In the genomic region with DNA sequence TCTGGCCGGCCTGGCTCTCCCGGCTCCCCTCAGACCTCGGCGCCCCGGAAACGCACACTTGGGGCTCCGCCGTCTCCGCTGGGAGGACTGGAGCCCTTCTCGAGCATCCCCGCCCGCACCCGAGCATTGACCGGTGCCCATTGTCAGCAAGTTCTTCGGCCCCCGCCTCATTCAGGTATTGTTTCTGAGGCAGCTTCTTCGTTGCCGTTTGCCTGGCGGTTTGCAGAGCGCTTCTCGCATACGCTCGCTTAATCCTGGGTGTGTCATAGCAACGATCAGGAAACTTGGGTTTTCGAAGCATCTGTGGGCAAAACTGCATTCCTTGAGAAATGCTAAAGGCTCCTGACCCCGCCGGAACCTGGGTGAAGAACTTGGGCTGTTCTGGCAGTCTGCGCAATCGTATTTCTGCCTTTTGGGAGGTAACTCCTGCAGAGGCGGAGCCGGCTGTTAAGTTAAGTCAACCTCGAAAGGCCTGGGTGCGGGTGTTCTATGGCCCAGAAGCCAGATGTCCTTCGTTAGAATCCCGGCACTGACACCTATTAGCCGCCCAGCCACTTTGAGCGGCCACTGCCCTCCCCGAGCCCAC, we compare ENCODE assay signal across 7 cellular contexts. TPM values are rescaled to one million over a fixed set of nuclear protein-coding genes. Genes with fewer than 3 reads are reported as not detected.
A peak's percentile ranks its signal among the peaks of the same experiment; 100 is the strongest.
DNase-seq lines count a peak whose midpoint lies in the region; ATAC-seq and TF ChIP-seq lines count a peak whose summit lies in the region.

No MANE protein-coding gene starts in this region.

- H3K27ac Mint-ChIP-seq in HFFc6, result peak overlapping the region; percentile 79
- peak overlapping the region; percentile 75 for H3K27ac Mint-ChIP-seq in activated CD4-positive, alpha-beta T cell treated with anti-CD3 and anti-CD28 coated beads for 36 hours
- H3K27ac Mint-ChIP-seq in stimulated activated naive B cell treated with anti-CD40 and anti-IgM and Interleukin-4, amounts not matched to agents 10 μg/mL and 1 μg/mL and 100 μg/mL, for 72 hours, result peak overlapping the region; percentile 38

- CTCF ChIA-PET in activated CD4-positive, alpha-beta T cell treated with anti-CD3 and anti-CD28 coated beads for 36 hours (lab: Charles Lee), result no interaction called here

- POLR2A ChIA-PET in activated CD4-positive, alpha-beta T cell treated with anti-CD3 and anti-CD28 coated beads for 36 hours (lab: Charles Lee), result no interaction called here

- no peaks in the 10 kb centered on the region for H3K9me3 Mint-ChIP-seq in HFFc6
- no peaks in the 10 kb centered on the region for H3K9me3 Mint-ChIP-seq in activated CD4-positive, alpha-beta T cell treated with anti-CD3 and anti-CD28 coated beads for 36 hours (ENCODE audit: low read depth)
- H3K9me3 Mint-ChIP-seq in stimulated activated naive B cell treated with anti-CD40 and anti-IgM and Interleukin-4, amounts not matched to agents 10 μg/mL and 1 μg/mL and 100 μg/mL, for 72 hours, result peaks cover 0 to 4% of the 10 kb centered on the region in 2 donors

- intact Hi-C loops in activated CD4-positive, alpha-beta T cell treated with anti-CD3 and anti-CD28 coated beads for 36 hours (cut with DNase I, micrococcal nuclease), result loop anchor here (1.0 to 5.0 kb wide), 8 partner anchors 27 to 1207 kb away; partner anchors contain the start of genes PAPOLA (in 2 of the 2), C14orf132 (in 1 of the 2), DICER1 (in 1 of the 2) and SYNE3 (in 1 of the 2)

- H3K4me3 Mint-ChIP-seq in HFFc6, result peak overlapping the region; percentile 98
- peak overlapping the region; percentile 86 for H3K4me3 Mint-ChIP-seq in activated CD4-positive, alpha-beta T cell treated with anti-CD3 and anti-CD28 coated beads for 36 hours
- H3K4me3 Mint-ChIP-seq in stimulated activated naive B cell treated with anti-CD40 and anti-IgM and Interleukin-4, amounts not matched to agents 10 μg/mL and 1 μg/mL and 100 μg/mL, for 72 hours, result peak overlapping the region; percentile 81 to 91

- H3K36me3 Mint-ChIP-seq in HFFc6 (ENCODE audit: low read depth), result peaks cover 12% of the 10 kb centered on the region
- peaks cover 12% of the 10 kb centered on the region for H3K36me3 Mint-ChIP-seq in activated CD4-positive, alpha-beta T cell treated with anti-CD3 and anti-CD28 coated beads for 36 hours (ENCODE audit: low read depth)
- peaks cover 5 to 14% of the 10 kb centered on the region in 2 donors for H3K36me3 Mint-ChIP-seq in stimulated activated naive B cell treated with anti-CD40 and anti-IgM and Interleukin-4, amounts not matched to agents 10 μg/mL and 1 μg/mL and 100 μg/mL, for 72 hours

- peak overlapping the region; percentile 86 for H3K4me3 ChIP-seq in epithelial cell of esophagus (ENCODE audit: low read length)

- TF ChIP-seq CTCF in GM13977 (IDR thresholded peaks at IDR 0.05; ENCODE audit: extremely low read depth, insufficient read depth, missing control alignments) (no peak), HFFc6 (IDR thresholded peaks at IDR 0.05) (no peak), epithelial cell of esophagus (IDR thresholded peaks at IDR 0.05; ENCODE audit: insufficient read depth, low read depth, low read length, missing control alignments) (no peak)

- H3K4me1 Mint-ChIP-seq in HFFc6 (ENCODE audit: low read depth), result peaks cover 53% of the 10 kb centered on the region
- peaks cover 58% of the 10 kb centered on the region for H3K4me1 Mint-ChIP-seq in activated CD4-positive, alpha-beta T cell treated with anti-CD3 and anti-CD28 coated beads for 36 hours
- peaks cover 23 to 57% of the 10 kb centered on the region in 2 donors for H3K4me1 Mint-ChIP-seq in stimulated activated naive B cell treated with anti-CD40 and anti-IgM and Interleukin-4, amounts not matched to agents 10 μg/mL and 1 μg/mL and 100 μg/mL, for 72 hours

- in situ Hi-C loops in GM13977 (cut with MboI; ENCODE audit: low pct_unique_long_range_greater_than_20kb, low sequenced_read_pairs, unreplicated experiment), result no loop called here

- H3K27me3 Mint-ChIP-seq in HFFc6 (ENCODE audit: insufficient read depth), result peaks cover 2% of the 10 kb centered on the region; the same call in 1 of the 2 replicates
- no peaks in the 10 kb centered on the region for H3K27me3 Mint-ChIP-seq in activated CD4-positive, alpha-beta T cell treated with anti-CD3 and anti-CD28 coated beads for 36 hours
- no peaks in the 10 kb centered on the region for H3K27me3 Mint-ChIP-seq in stimulated activated naive B cell treated with anti-CD40 and anti-IgM and Interleukin-4, amounts not matched to agents 10 μg/mL and 1 μg/mL and 100 μg/mL, for 72 hours

- DNase-seq in GM13977 (ENCODE audit: low spot score), result peak; percentile 42
- DNase-seq in HFFc6, result peak; percentile 51
- peak; percentile 41 for DNase-seq in NCI-H146 (lab: John Stamatoyannopoulos, UW)
- peak; percentile 59 for DNase-seq in activated CD4-positive, alpha-beta T cell treated with anti-CD3 and anti-CD28 coated beads for 36 hours
- DNase-seq in epithelial cell of esophagus (ENCODE audit: low read depth), result peak; percentile 68
- DNase-seq in mucosa of gallbladder (ENCODE audit: low spot score), result peak; percentile 32
- DNase-seq in stimulated activated naive B cell treated with anti-CD40 and anti-IgM and Interleukin-4, amounts not matched to agents 10 μg/mL and 1 μg/mL and 100 μg/mL, for 72 hours, result no peak

- peak; percentile 7 for ATAC-seq in activated CD4-positive, alpha-beta T cell treated with anti-CD3 and anti-CD28 coated beads for 36 hours
- ATAC-seq in stimulated activated naive B cell treated with anti-CD40 and anti-IgM and Interleukin-4, amounts not matched to agents 10 μg/mL and 1 μg/mL and 100 μg/mL, for 72 hours (replicated peaks), result peak; percentile 33 to 37

RNA-seq across cellular contexts. Expression of gene GSKIP, which starts 0.5 kb away (rescaled TPM):
- 10 to 100 TPM; 23.1 to 37.3 (median 27.2) TPM for total RNA-seq in HFFc6 (2021; fragmentation: NEBNext Ultra II Directional; extraction: Animal tissue kit (Norgen Biotek cat#: 25700))
- total RNA-seq in activated CD4-positive, alpha-beta T cell treated with anti-CD3 and anti-CD28 coated beads for 36 hours, result 10 to 100 TPM; 12.1 to 20.7 TPM
- total RNA-seq in mucosa of gallbladder, result 22.7 TPM

RNA-seq across cellular contexts. Expression of gene ATG2B, which starts 0.7 kb away (rescaled TPM):
- 10 to 100 TPM; 13.1 to 17.7 (median 15.9) TPM for total RNA-seq in HFFc6 (2021; fragmentation: NEBNext Ultra II Directional; extraction: Animal tissue kit (Norgen Biotek cat#: 25700))
- 10 to 100 TPM; 13.5 to 17.6 TPM for total RNA-seq in activated CD4-positive, alpha-beta T cell treated with anti-CD3 and anti-CD28 coated beads for 36 hours
- 24.5 TPM for total RNA-seq in mucosa of gallbladder

RNA-seq across cellular contexts. Expression of gene AK7, which starts 28.1 kb away (rescaled TPM):
- total RNA-seq in HFFc6 (2021; fragmentation: NEBNext Ultra II Directional; extraction: Animal tissue kit (Norgen Biotek cat#: 25700)), result not detected
- 1 to 10 TPM; 2.1 to 2.7 TPM for total RNA-seq in activated CD4-positive, alpha-beta T cell treated with anti-CD3 and anti-CD28 coated beads for 36 hours
- 11.1 TPM for total RNA-seq in mucosa of gallbladder
